Comparison of ENCODE assay signal across 17 cellular contexts in genomic region chr6:91626935-91627334, GRCh38.
"Had no signal": no experiment of that assay in that cellular context is flagged by ENCODE, and none has a peak within 500 bp of the region (broad histone marks: within the 10 kb centered on the region; RNA-seq: fewer than 3 reads in every experiment).

No MANE protein-coding gene starts in this region.

- H3K4me1 ChIP-seq: left ventricle myocardium inferior, tibial artery, uterus had no signal

- ATAC-seq: natural killer cell; stimulated activated memory B cell treated with anti-CD40 and anti-IgM and Interleukin-4, amounts not matched to agents 10 μg/mL and 1 μg/mL and 100 μg/mL, for 72 hours had no signal

- H3K4me3 ChIP-seq: hepatocyte, left ventricle myocardium inferior, tibial artery, uterus had no signal

- DNase-seq: activated B cell treated with CpG ODN at 0.5 μM for 24 hours; activated CD4-positive, alpha-beta T cell treated with anti-CD3 and anti-CD28 coated beads, Interleukin-2, amount 10 ng/mL, durations not matched to agents 7 days and 5 days; activated CD8-positive, alpha-beta memory T cell treated with anti-CD3 and anti-CD28 coated beads, Interleukin-2, amount 50 U/mL, for 48 hours; activated gamma-delta T cell treated with Interleukin-2 at 50 U/mL for 16 hours; amniotic stem cell; dermis blood vessel endothelial cell; erythroblast; kidney; left ventricle myocardium inferior; mesenchymal stem cell; natural killer cell; posterior cingulate gyrus; stimulated activated CD4-positive, alpha-beta T cell treated with anti-CD3 and anti-CD28 coated beads, Interleukin-2, amount 100 ng/mL, for 48 hours; tibial artery; uterus had no signal

- H3K79me2 ChIP-seq: hepatocyte had no signal

- H3K36me3 ChIP-seq: left ventricle myocardium inferior, tibial artery, uterus had no signal

- H3K27me3 ChIP-seq: hepatocyte, tibial artery, uterus had no signal

- H3K4me2 ChIP-seq: hepatocyte had no signal

- H3K27ac ChIP-seq: hepatocyte, left ventricle myocardium inferior, tibial artery, uterus had no signal
